17 cellular contexts compared by ENCODE assay signal in genomic region chr12:92437452-92437851, GRCh38.
A peak's percentile ranks its signal among the peaks of the same experiment; 100 is the strongest.
DNase-seq lines count a peak whose midpoint lies in the region; ATAC-seq and TF ChIP-seq lines count a peak whose summit lies in the region.
"Had no signal": no experiment of that assay in that cellular context is flagged by ENCODE, and none has a peak within 500 bp of the region (broad histone marks: within the 10 kb centered on the region; RNA-seq: fewer than 3 reads in every experiment).

No MANE protein-coding gene starts in this region.

- H3K9me3 Mint-ChIP-seq in activated B cell treated with CpG ODN at 0.5 μM for 24 hours (peaks cover 12% of the 10 kb centered on the region), naive B cell (peaks cover 4 to 29% (median 16%) of the 10 kb centered on the region in 7 donors)
- no peaks in the 10 kb centered on the region for H3K9me3 Mint-ChIP-seq in CD8-positive, alpha-beta T cell

- peak overlapping the region in 7 of 11 experiments; percentile 6 to 73 (median 24); a peak in 11 of 22 replicates for H3K4me2 ChIP-seq in BLaER1 treated with 17β-estradiol and CSF1 and Interleukin-3, amounts not matched to agents 10 nM and 100 nM

- ATAC-seq in activated B cell treated with CpG ODN at 0.5 μM for 24 hours (ENCODE audit: low read depth), result peak; percentile 46
- peak; percentile 85 to 86 for ATAC-seq in naive B cell (ENCODE audit: low read depth in 2 of 2)
- no peak for ATAC-seq in CD8-positive, alpha-beta T cell

- peak overlapping the region; percentile 97 for H3K27ac Mint-ChIP-seq in activated B cell treated with CpG ODN at 0.5 μM for 24 hours
- peak overlapping the region; percentile 94 to 100 (median 98) for H3K27ac Mint-ChIP-seq in naive B cell
- H3K27ac Mint-ChIP-seq in CD8-positive, alpha-beta T cell, result no peak overlapping the region

- 0 out of 22 replicates have a peak overlapping the region, but pooled peaks of 1 of the 11 experiments have one; percentile 3 for H3K27ac ChIP-seq in BLaER1 treated with 17β-estradiol and CSF1 and Interleukin-3, amounts not matched to agents 10 nM and 100 nM
- no peak overlapping the region for H3K27ac ChIP-seq in CD8-positive, alpha-beta T cell (ENCODE audit: low read depth, low read length)
- H3K27ac ChIP-seq: SJSA1 had no signal

- peak overlapping the region; percentile 66 for H3K4me3 Mint-ChIP-seq in activated B cell treated with CpG ODN at 0.5 μM for 24 hours
- H3K4me3 Mint-ChIP-seq in naive B cell, result peak overlapping the region; percentile 44 to 87 (median 68)
- no peak overlapping the region for H3K4me3 Mint-ChIP-seq in CD8-positive, alpha-beta T cell

- peaks cover 32 to 70% (median 54%) of the 10 kb centered on the region in 10 experiments for H3K4me1 ChIP-seq in BLaER1 treated with 17β-estradiol and CSF1 and Interleukin-3, amounts not matched to agents 10 nM and 100 nM
- H3K4me1 ChIP-seq in CD8-positive, alpha-beta T cell (ENCODE audit: insufficient read depth, low read length), result no peaks in the 10 kb centered on the region
- H3K4me1 ChIP-seq: SJSA1 had no signal

- intact Hi-C loops in activated B cell treated with CpG ODN at 0.5 μM for 24 hours (cut with micrococcal nuclease), result loop anchor here (2.0 kb wide), 1 partner anchor 75 kb away; no protein-coding TSS in a partner anchor
- intact Hi-C loops in CD8-positive, alpha-beta T cell (cut with DNase I, micrococcal nuclease), result no loop called here

- H3K4me3 ChIP-seq in BLaER1 treated with 17β-estradiol and CSF1 and Interleukin-3, amounts not matched to agents 10 nM and 100 nM, result no peak overlapping the region
- H3K4me3 ChIP-seq in GM12865 (ENCODE audit: low read depth, low read length), result no peak overlapping the region
- H3K4me3 ChIP-seq in CD8-positive, alpha-beta T cell (ENCODE audit: low read depth, low read length), result no peak overlapping the region
- H3K4me3 ChIP-seq: SJSA1 had no signal

- H3K9ac ChIP-seq in BLaER1 treated with 17β-estradiol and CSF1 and Interleukin-3, amounts not matched to agents 10 nM and 100 nM, result no peak overlapping the region

- H3K4me1 Mint-ChIP-seq in activated B cell treated with CpG ODN at 0.5 μM for 24 hours (peaks cover 98% of the 10 kb centered on the region), naive B cell (peaks cover 76 to 97% (median 97%) of the 10 kb centered on the region in 3 donors)
- H3K4me1 Mint-ChIP-seq in CD8-positive, alpha-beta T cell (ENCODE audit: low read depth), result peaks cover 9% of the 10 kb centered on the region

- DNase-seq in GM12865 (ENCODE audit: low read depth) (peak; percentile 54), activated B cell treated with CpG ODN at 0.5 μM for 24 hours (no peak), naive B cell (peak; percentile 67)
- no peak for DNase-seq in CD8-positive, alpha-beta T cell
- no peak for DNase-seq in stimulated activated CD4-positive, alpha-beta T cell treated with anti-CD3 and anti-CD28 coated beads, Interleukin-4, amount 100 ng/mL, for 4 hours
- no peak for DNase-seq in stimulated activated CD8-positive, alpha-beta memory T cell treated with anti-CD3 and anti-CD28 coated beads, Interleukin-4, amount 100 ng/mL, for 48 hours
- DNase-seq in activated naive CD4-positive, alpha-beta T cell (lab: John Stamatoyannopoulos, UW), result no peak
- DNase-seq: DMS 273 treated with DMSO at 0.1 percent for 48 hours, EL, HCEC 1CT, IMR-90, NCI-H1417, NCI-H2029, NCI-H2171 treated with DMSO at 0.1 percent for 48 hours, NCI-H510A treated with DMSO at 0.1 percent for 48 hours had no signal

- POLR2A ChIA-PET in activated B cell treated with CpG ODN at 0.5 μM for 24 hours (lab: Charles Lee), result interaction anchor here (2.0 to 5.5 kb wide), 2 partner anchors 8 to 292 kb away, joined by 9 to 69 read pairs; partner anchors contain the start of gene BTG1
- POLR2A ChIA-PET in CD8-positive, alpha-beta T cell (lab: Charles Lee), result no interaction called here

- H3K27me3 ChIP-seq in BLaER1 treated with 17β-estradiol and CSF1 and Interleukin-3, amounts not matched to agents 10 nM and 100 nM, result no peaks in the 10 kb centered on the region
- no peaks in the 10 kb centered on the region for H3K27me3 ChIP-seq in CD8-positive, alpha-beta T cell (ENCODE audit: insufficient read depth, low read length)
- H3K27me3 ChIP-seq: SJSA1 had no signal

- peaks cover 14% of the 10 kb centered on the region for H3K36me3 Mint-ChIP-seq in activated B cell treated with CpG ODN at 0.5 μM for 24 hours (ENCODE audit: low read depth)
- H3K36me3 Mint-ChIP-seq in naive B cell, result peaks cover 7 to 23% of the 10 kb centered on the region in 2 donors
- H3K36me3 Mint-ChIP-seq in CD8-positive, alpha-beta T cell, result no peaks in the 10 kb centered on the region

- TF ChIP-seq CTCF in GM12865 (IDR thresholded peaks at IDR 0.05; ENCODE audit: insufficient read depth, low read depth, low read length, missing control alignments) (no peak), activated B cell treated with CpG ODN at 0.5 μM for 24 hours (IDR thresholded peaks at IDR 0.05) (no peak)
- TF ChIP-seq CTCF in CD8-positive, alpha-beta T cell (IDR thresholded peaks at IDR 0.05), result no peak

- H3K27me3 Mint-ChIP-seq in activated B cell treated with CpG ODN at 0.5 μM for 24 hours (no peaks in the 10 kb centered on the region), naive B cell (no peaks in the 10 kb centered on the region)
- H3K27me3 Mint-ChIP-seq in CD8-positive, alpha-beta T cell (ENCODE audit: low read depth), result no peaks in the 10 kb centered on the region

- H3K36me3 ChIP-seq in BLaER1 treated with 17β-estradiol and CSF1 and Interleukin-3, amounts not matched to agents 10 nM and 100 nM, result peaks cover 0 to 4% (median 0%) of the 10 kb centered on the region in 11 experiments; a peak in 1 of 22 replicates
- no peaks in the 10 kb centered on the region for H3K36me3 ChIP-seq in CD8-positive, alpha-beta T cell (ENCODE audit: insufficient read depth, low read length)
- H3K36me3 ChIP-seq: SJSA1 had no signal

- H4K20me1 ChIP-seq in BLaER1 treated with 17β-estradiol and CSF1 and Interleukin-3, amounts not matched to agents 10 nM and 100 nM, result no peaks in the 10 kb centered on the region

- CTCF ChIA-PET in activated B cell treated with CpG ODN at 0.5 μM for 24 hours (lab: Charles Lee), result interaction anchor here (1.6 kb wide), 2 partner anchors 9 to 133 kb away, joined by 4 to 5 read pairs; no protein-coding TSS in a partner anchor
- CTCF ChIA-PET in CD8-positive, alpha-beta T cell (lab: Charles Lee), result no interaction called here

- peaks cover 15 to 66% (median 43%) of the 10 kb centered on the region in 11 experiments; a peak in 19 of 22 replicates for H3K9me3 ChIP-seq in BLaER1 treated with 17β-estradiol and CSF1 and Interleukin-3, amounts not matched to agents 10 nM and 100 nM (replicated peaks in 1 of 11)
- H3K9me3 ChIP-seq in CD8-positive, alpha-beta T cell (ENCODE audit: low read length), result no peaks in the 10 kb centered on the region
- H3K9me3 ChIP-seq: SJSA1 had no signal

Comparison
In these comparisons a context has a peak if more than half of its experiments do, and no peak if none do; other contexts are left out.
1. DNase-seq: peak in GM12865 (single experiment) and naive B cell (single experiment); none in activated B cell treated with CpG ODN at 0.5 μM for 24 hours (single experiment), CD8-positive, alpha-beta T cell (0 of 7), stimulated activated CD4-positive, alpha-beta T cell treated with anti-CD3 and anti-CD28 coated beads, Interleukin-4, amount 100 ng/mL, for 4 hours (0 of 2), stimulated activated CD8-positive, alpha-beta memory T cell treated with anti-CD3 and anti-CD28 coated beads, Interleukin-4, amount 100 ng/mL, for 48 hours (single experiment) and activated naive CD4-positive, alpha-beta T cell (0 of 4).